ENCODE assay signal across 1 cellular context in the genomic region with DNA sequence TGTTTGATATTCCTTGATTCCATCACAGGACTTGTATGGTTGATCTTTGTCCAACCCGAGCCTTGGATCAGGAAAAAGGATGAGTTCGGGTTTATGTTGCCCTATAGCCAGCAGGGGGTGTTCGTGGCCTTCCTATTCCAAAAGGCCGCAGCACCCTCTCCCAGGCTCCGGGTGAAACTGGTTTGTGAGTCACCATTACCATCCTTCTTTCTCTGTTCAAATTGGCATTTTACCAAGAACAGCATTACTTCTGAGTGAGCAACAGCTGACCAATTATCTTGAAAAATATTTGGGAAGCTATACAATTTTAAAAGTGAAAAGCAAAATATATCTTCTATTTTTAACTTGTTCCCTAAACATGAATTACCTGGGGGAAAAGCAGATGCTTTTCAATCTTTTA.
A peak's percentile ranks its signal among the peaks of the same experiment; 100 is the strongest.
TF ChIP-seq lines count a peak whose summit lies in the region.

No MANE protein-coding gene starts in this region.

TF ChIP-seq in HepG2, 621 proteins besides CTCF, POLR2A, EP300 and RAD21 (continues in another document):
- TF ChIP-seq CREM (IDR thresholded peaks at IDR 0.05) = no peak
- no peak for TF ChIP-seq CREM (CRISPR knock-in tag; IDR thresholded peaks at IDR 0.05)
- TF ChIP-seq HDAC6 (IDR thresholded peaks at IDR 0.05; ENCODE audit: low read depth, low read length) = no peak
- TF ChIP-seq, protein P1, sequence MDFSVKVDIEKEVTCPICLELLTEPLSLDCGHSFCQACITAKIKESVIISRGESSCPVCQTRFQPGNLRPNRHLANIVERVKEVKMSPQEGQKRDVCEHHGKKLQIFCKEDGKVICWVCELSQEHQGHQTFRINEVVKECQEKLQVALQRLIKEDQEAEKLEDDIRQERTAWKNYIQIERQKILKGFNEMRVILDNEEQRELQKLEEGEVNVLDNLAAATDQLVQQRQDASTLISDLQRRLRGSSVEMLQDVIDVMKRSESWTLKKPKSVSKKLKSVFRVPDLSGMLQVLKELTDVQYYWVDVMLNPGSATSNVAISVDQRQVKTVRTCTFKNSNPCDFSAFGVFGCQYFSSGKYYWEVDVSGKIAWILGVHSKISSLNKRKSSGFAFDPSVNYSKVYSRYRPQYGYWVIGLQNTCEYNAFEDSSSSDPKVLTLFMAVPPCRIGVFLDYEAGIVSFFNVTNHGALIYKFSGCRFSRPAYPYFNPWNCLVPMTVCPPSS (IDR thresholded peaks at IDR 0.05) = no peak
- no peak for TF ChIP-seq SMARCE1 (IDR thresholded peaks at IDR 0.05; ENCODE audit: borderline replicate concordance)
- no peak for TF ChIP-seq NFE2L1 (CRISPR knock-in tag; IDR thresholded peaks at IDR 0.05; ENCODE audit: borderline replicate concordance)
- no peak for TF ChIP-seq ZNF746 (CRISPR knock-in tag; IDR thresholded peaks at IDR 0.05)
- TF ChIP-seq FOXK1 (CRISPR knock-in tag; IDR thresholded peaks at IDR 0.05; ENCODE audit: borderline replicate concordance, low read depth) = no peak
- TF ChIP-seq, protein P2, sequence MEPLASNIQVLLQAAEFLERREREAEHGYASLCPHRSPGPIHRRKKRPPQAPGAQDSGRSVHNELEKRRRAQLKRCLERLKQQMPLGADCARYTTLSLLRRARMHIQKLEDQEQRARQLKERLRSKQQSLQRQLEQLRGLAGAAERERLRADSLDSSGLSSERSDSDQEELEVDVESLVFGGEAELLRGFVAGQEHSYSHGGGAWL (CRISPR knock-in tag; IDR thresholded peaks at IDR 0.05) = no peak
- no peak for TF ChIP-seq ZNF674 (CRISPR knock-in tag; IDR thresholded peaks at IDR 0.05; ENCODE audit: low read depth)
- no peak; the same call in 1 of the 2 replicates for TF ChIP-seq GATAD1 (CRISPR knock-in tag; IDR thresholded peaks at IDR 0.05)
- TF ChIP-seq, protein P3, sequence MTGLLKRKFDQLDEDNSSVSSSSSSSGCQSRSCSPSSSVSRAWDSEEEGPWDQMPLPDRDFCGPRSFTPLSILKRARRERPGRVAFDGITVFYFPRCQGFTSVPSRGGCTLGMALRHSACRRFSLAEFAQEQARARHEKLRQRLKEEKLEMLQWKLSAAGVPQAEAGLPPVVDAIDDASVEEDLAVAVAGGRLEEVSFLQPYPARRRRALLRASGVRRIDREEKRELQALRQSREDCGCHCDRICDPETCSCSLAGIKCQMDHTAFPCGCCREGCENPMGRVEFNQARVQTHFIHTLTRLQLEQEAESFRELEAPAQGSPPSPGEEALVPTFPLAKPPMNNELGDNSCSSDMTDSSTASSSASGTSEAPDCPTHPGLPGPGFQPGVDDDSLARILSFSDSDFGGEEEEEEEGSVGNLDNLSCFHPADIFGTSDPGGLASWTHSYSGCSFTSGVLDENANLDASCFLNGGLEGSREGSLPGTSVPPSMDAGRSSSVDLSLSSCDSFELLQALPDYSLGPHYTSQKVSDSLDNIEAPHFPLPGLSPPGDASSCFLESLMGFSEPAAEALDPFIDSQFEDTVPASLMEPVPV (CRISPR knock-in tag; IDR thresholded peaks at IDR 0.05) = no peak
- no peak for TF ChIP-seq ZNF589 (CRISPR knock-in tag; conservative IDR thresholded peaks at IDR 0.05)
- TF ChIP-seq, protein P4, sequence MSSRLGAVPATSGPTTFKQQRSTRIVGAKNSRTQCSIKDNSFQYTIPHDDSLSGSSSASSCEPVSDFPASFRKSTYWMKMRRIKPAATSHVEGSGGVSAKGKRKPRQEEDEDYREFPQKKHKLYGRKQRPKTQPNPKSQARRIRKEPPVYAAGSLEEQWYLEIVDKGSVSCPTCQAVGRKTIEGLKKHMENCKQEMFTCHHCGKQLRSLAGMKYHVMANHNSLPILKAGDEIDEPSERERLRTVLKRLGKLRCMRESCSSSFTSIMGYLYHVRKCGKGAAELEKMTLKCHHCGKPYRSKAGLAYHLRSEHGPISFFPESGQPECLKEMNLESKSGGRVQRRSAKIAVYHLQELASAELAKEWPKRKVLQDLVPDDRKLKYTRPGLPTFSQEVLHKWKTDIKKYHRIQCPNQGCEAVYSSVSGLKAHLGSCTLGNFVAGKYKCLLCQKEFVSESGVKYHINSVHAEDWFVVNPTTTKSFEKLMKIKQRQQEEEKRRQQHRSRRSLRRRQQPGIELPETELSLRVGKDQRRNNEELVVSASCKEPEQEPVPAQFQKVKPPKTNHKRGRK (CRISPR knock-in tag; IDR thresholded peaks at IDR 0.05) = no peak
- TF ChIP-seq ZNF614 (CRISPR knock-in tag; IDR thresholded peaks at IDR 0.05; ENCODE audit: borderline replicate concordance) = peak; percentile 48; the same call in 1 of the 2 replicates
- TF ChIP-seq, protein P5, sequence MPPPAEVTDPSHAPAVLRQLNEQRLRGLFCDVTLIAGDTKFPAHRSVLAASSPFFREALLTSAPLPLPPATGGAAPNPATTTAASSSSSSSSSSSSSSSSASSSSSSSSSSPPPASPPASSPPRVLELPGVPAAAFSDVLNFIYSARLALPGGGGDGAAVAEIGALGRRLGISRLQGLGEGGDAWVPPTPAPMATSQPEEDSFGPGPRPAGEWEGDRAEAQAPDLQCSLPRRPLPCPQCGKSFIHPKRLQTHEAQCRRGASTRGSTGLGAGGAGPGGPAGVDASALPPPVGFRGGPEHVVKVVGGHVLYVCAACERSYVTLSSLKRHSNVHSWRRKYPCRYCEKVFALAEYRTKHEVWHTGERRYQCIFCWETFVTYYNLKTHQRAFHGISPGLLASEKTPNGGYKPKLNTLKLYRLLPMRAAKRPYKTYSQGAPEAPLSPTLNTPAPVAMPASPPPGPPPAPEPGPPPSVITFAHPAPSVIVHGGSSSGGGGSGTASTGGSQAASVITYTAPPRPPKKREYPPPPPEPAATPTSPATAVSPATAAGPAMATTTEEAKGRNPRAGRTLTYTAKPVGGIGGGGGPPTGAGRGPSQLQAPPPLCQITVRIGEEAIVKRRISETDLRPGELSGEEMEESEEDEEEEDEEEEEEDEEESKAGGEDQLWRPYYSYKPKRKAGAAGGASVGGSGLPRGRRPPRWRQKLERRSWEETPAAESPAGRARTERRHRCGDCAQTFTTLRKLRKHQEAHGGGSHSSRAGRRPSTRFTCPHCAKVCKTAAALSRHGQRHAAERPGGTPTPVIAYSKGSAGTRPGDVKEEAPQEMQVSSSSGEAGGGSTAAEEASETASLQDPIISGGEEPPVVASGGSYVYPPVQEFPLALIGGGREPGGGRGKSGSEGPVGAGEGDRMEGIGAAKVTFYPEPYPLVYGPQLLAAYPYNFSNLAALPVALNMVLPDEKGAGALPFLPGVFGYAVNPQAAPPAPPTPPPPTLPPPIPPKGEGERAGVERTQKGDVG (CRISPR knock-in tag; IDR thresholded peaks at IDR 0.05; ENCODE audit: borderline replicate concordance) = no peak
- TF ChIP-seq, protein P6, sequence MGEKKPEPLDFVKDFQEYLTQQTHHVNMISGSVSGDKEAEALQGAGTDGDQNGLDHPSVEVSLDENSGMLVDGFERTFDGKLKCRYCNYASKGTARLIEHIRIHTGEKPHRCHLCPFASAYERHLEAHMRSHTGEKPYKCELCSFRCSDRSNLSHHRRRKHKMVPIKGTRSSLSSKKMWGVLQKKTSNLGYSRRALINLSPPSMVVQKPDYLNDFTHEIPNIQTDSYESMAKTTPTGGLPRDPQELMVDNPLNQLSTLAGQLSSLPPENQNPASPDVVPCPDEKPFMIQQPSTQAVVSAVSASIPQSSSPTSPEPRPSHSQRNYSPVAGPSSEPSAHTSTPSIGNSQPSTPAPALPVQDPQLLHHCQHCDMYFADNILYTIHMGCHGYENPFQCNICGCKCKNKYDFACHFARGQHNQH (CRISPR knock-in tag; IDR thresholded peaks at IDR 0.05) = peak; percentile 83
- TF ChIP-seq, protein P7, sequence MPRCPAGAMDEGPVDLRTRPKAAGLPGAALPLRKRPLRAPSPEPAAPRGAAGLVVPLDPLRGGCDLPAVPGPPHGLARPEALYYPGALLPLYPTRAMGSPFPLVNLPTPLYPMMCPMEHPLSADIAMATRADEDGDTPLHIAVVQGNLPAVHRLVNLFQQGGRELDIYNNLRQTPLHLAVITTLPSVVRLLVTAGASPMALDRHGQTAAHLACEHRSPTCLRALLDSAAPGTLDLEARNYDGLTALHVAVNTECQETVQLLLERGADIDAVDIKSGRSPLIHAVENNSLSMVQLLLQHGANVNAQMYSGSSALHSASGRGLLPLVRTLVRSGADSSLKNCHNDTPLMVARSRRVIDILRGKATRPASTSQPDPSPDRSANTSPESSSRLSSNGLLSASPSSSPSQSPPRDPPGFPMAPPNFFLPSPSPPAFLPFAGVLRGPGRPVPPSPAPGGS (CRISPR knock-in tag; IDR thresholded peaks at IDR 0.05) = no peak
- no peak for TF ChIP-seq MED1 (CRISPR knock-in tag; IDR thresholded peaks at IDR 0.05)
- TF ChIP-seq MTF2 (CRISPR knock-in tag; IDR thresholded peaks at IDR 0.05; ENCODE audit: borderline replicate concordance) = no peak
- no peak for TF ChIP-seq SUZ12 (IDR thresholded peaks at IDR 0.05; ENCODE audit: low read depth, low read length)
- no peak for TF ChIP-seq MBNL3 (CRISPR knock-in tag; conservative IDR thresholded peaks at IDR 0.05)
- TF ChIP-seq, protein P8, sequence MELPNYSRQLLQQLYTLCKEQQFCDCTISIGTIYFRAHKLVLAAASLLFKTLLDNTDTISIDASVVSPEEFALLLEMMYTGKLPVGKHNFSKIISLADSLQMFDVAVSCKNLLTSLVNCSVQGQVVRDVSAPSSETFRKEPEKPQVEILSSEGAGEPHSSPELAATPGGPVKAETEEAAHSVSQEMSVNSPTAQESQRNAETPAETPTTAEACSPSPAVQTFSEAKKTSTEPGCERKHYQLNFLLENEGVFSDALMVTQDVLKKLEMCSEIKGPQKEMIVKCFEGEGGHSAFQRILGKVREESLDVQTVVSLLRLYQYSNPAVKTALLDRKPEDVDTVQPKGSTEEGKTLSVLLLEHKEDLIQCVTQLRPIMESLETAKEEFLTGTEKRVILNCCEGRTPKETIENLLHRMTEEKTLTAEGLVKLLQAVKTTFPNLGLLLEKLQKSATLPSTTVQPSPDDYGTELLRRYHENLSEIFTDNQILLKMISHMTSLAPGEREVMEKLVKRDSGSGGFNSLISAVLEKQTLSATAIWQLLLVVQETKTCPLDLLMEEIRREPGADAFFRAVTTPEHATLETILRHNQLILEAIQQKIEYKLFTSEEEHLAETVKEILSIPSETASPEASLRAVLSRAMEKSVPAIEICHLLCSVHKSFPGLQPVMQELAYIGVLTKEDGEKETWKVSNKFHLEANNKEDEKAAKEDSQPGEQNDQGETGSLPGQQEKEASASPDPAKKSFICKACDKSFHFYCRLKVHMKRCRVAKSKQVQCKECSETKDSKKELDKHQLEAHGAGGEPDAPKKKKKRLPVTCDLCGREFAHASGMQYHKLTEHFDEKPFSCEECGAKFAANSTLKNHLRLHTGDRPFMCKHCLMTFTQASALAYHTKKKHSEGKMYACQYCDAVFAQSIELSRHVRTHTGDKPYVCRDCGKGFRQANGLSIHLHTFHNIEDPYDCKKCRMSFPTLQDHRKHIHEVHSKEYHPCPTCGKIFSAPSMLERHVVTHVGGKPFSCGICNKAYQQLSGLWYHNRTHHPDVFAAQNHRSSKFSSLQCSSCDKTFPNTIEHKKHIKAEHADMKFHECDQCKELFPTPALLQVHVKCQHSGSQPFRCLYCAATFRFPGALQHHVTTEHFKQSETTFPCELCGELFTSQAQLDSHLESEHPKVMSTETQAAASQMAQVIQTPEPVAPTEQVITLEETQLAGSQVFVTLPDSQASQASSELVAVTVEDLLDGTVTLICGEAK (IDR thresholded peaks at IDR 0.05) = no peak
- TF ChIP-seq, protein P8 (CRISPR knock-in tag; IDR thresholded peaks at IDR 0.05) = no peak; the same call in 1 of the 2 replicates
- 0 out of 2 replicates have a peak, but pooled peaks have one; percentile 23 for TF ChIP-seq KAT8 (CRISPR knock-in tag; IDR thresholded peaks at IDR 0.05)
- TF ChIP-seq, protein P9, sequence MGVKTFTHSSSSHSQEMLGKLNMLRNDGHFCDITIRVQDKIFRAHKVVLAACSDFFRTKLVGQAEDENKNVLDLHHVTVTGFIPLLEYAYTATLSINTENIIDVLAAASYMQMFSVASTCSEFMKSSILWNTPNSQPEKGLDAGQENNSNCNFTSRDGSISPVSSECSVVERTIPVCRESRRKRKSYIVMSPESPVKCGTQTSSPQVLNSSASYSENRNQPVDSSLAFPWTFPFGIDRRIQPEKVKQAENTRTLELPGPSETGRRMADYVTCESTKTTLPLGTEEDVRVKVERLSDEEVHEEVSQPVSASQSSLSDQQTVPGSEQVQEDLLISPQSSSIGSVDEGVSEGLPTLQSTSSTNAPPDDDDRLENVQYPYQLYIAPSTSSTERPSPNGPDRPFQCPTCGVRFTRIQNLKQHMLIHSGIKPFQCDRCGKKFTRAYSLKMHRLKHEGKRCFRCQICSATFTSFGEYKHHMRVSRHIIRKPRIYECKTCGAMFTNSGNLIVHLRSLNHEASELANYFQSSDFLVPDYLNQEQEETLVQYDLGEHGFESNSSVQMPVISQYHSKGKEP (CRISPR knock-in tag; IDR thresholded peaks at IDR 0.05) = no peak; the same call in 1 of the 2 replicates
- no peak for TF ChIP-seq ZNF383 (CRISPR knock-in tag; IDR thresholded peaks at IDR 0.05; ENCODE audit: borderline replicate concordance)
- TF ChIP-seq ZNF672 (CRISPR knock-in tag; IDR thresholded peaks at IDR 0.05) = no peak
- TF ChIP-seq TBL1XR1 (IDR thresholded peaks at IDR 0.05; ENCODE audit: borderline replicate concordance, low read length, partially characterized antibody) = peak; percentile 49
- 0 out of 2 replicates have a peak, but pooled peaks have one; percentile 16 for TF ChIP-seq MXD4 (CRISPR knock-in tag; IDR thresholded peaks at IDR 0.05)
- TF ChIP-seq RXRB (CRISPR knock-in tag; IDR thresholded peaks at IDR 0.05; ENCODE audit: borderline replicate concordance) = peak; percentile 40; the same call in 1 of the 2 replicates
